Comparison of ENCODE assay signal across 36 cellular contexts in the genomic region with DNA sequence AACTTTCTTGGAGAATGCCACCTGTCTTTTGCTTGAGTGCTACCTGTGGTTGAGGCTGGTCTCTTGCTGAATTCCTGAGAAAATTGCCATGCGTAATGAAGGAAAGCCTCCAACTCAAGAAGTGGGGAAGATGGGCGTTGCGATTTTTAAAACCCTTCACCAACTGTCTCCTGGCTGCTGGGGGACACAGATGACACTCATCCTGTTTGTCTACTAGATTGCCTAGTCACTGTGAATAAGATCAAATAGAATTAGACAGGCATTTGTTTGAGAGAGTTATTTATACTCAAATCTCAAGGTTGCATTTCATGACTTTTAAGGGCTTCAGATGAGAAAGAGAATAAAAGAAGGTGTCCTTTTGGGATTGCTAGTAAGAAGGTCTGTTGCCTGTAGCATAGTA.
"Had no signal": no experiment of that assay in that cellular context is flagged by ENCODE, and none has a peak within 500 bp of the region (broad histone marks: within the 10 kb centered on the region; RNA-seq: fewer than 3 reads in every experiment).

No MANE protein-coding gene starts in this region.

- H3K36me3 Mint-ChIP-seq: activated naive CD4-positive, alpha-beta T cell treated with anti-CD3 and anti-CD28 coated beads, Interleukin-2, amount 50 U/mL, for 24 hours; activated naive CD8-positive, alpha-beta T cell treated with anti-CD3 and anti-CD28 coated beads, Interleukin-2, amount 10 ng/mL, durations not matched to agents 7 days and 5 days had no signal

- H3K4me3 Mint-ChIP-seq: activated B cell treated with CpG ODN at 0.5 μM for 24 hours; activated CD4-positive, alpha-beta T cell treated with anti-CD3 and anti-CD28 coated beads, Interleukin-2, amount 10 ng/mL, durations not matched to agents 7 days and 5 days; activated CD8-positive, alpha-beta T cell treated with anti-CD3 and anti-CD28 coated beads, Interleukin-2, amount 10 ng/mL, durations not matched to agents 7 days and 5 days; activated naive CD4-positive, alpha-beta T cell treated with anti-CD3 and anti-CD28 coated beads, Interleukin-2, amount 50 U/mL, for 24 hours; activated naive CD8-positive, alpha-beta T cell treated with anti-CD3 and anti-CD28 coated beads, Interleukin-2, amount 10 ng/mL, durations not matched to agents 7 days and 5 days; activated T-cell treated with anti-CD3 and anti-CD28 coated beads, Interleukin-2, amount 50 U/mL, for 24 hours; central memory CD8-positive, alpha-beta T cell had no signal

- H2AFZ ChIP-seq: PC-9 had no signal

- H3K4me1 ChIP-seq: ascending aorta had no signal

- H3K27me3 Mint-ChIP-seq: activated B cell treated with CpG ODN at 0.5 μM for 24 hours; activated T-cell treated with anti-CD3 and anti-CD28 coated beads, Interleukin-2, amount 50 U/mL, for 24 hours; central memory CD8-positive, alpha-beta T cell had no signal

- H3K9me3 Mint-ChIP-seq: activated B cell treated with CpG ODN at 0.5 μM for 24 hours; activated CD4-positive, alpha-beta T cell treated with anti-CD3 and anti-CD28 coated beads, Interleukin-2, amount 10 ng/mL, durations not matched to agents 7 days and 5 days; activated naive CD4-positive, alpha-beta T cell treated with anti-CD3 and anti-CD28 coated beads, Interleukin-2, amount 50 U/mL, for 24 hours; activated naive CD8-positive, alpha-beta T cell treated with anti-CD3 and anti-CD28 coated beads, Interleukin-2, amount 10 ng/mL, durations not matched to agents 7 days and 5 days; activated T-helper 2 cell treated with anti-CD3 and anti-CD28 coated beads, Interferon-gamma antibody, Interleukin-2, Interleukin-4, amounts not matched to agents 10 μg/mL and 5 μg/mL and 100 μg/mL, durations not matched to agents 14 hours and 24 hours and 36 hours; central memory CD8-positive, alpha-beta T cell had no signal

- H3K27ac Mint-ChIP-seq: activated B cell treated with CpG ODN at 0.5 μM for 24 hours; activated CD4-positive, alpha-beta T cell treated with anti-CD3 and anti-CD28 coated beads, Interleukin-2, amount 10 ng/mL, durations not matched to agents 7 days and 5 days; activated CD8-positive, alpha-beta T cell treated with anti-CD3 and anti-CD28 coated beads, Interleukin-2, amount 10 ng/mL, durations not matched to agents 7 days and 5 days; activated naive CD4-positive, alpha-beta T cell treated with anti-CD3 and anti-CD28 coated beads, Interleukin-2, amount 50 U/mL, for 24 hours; activated naive CD8-positive, alpha-beta T cell treated with anti-CD3 and anti-CD28 coated beads, Interleukin-2, amount 10 ng/mL, durations not matched to agents 7 days and 5 days; activated T-cell treated with anti-CD3 and anti-CD28 coated beads, Interleukin-2, amount 50 U/mL, for 24 hours; activated T-helper 2 cell treated with anti-CD3 and anti-CD28 coated beads, Interferon-gamma antibody, Interleukin-2, Interleukin-4, amounts not matched to agents 10 μg/mL and 5 μg/mL and 100 μg/mL, durations not matched to agents 14 hours and 24 hours and 36 hours had no signal

- H3K27me3 ChIP-seq: ascending aorta, cardiac muscle cell had no signal

- H3K36me3 ChIP-seq: ascending aorta, cardiac muscle cell had no signal

- ATAC-seq: activated CD8-positive, alpha-beta T cell treated with anti-CD3 and anti-CD28 coated beads, Interleukin-2, amount 10 ng/mL, durations not matched to agents 7 days and 5 days; Right ventricle myocardium inferior; SK-N-SH treated with all-trans-retinoic acid at 6 μM for 48 hours had no signal

- H3K9ac ChIP-seq: KMS-11 had no signal

- DNase-seq: activated B cell treated with CpG ODN at 0.5 μM for 24 hours; activated CD4-positive, alpha-beta T cell treated with anti-CD3 and anti-CD28 coated beads, Interleukin-2, amount 10 ng/mL, durations not matched to agents 7 days and 5 days; activated CD4-positive, alpha-beta T cell treated with anti-CD3 and anti-CD28 coated beads, Interleukin-2, amount 50 U/mL, for 48 hours; activated CD8-positive, alpha-beta T cell treated with anti-CD3 and anti-CD28 coated beads, Interleukin-2, amount 10 ng/mL, durations not matched to agents 7 days and 5 days; activated gamma-delta T cell; activated naive CD4-positive, alpha-beta T cell treated with Interleukin-2 at 50 U/mL for 16 hours; activated naive CD8-positive, alpha-beta T cell treated with anti-CD3 and anti-CD28 coated beads, Interleukin-2, amount 10 ng/mL, durations not matched to agents 7 days and 5 days; activated T-cell treated with anti-CD3 and anti-CD28 coated beads, Interleukin-2, amount 50 U/mL, for 24 hours; amygdala; MM.1S; MV-4-11; NCI-H1092; NCI-H1436 treated with DMSO at 0.1 percent for 48 hours; NCI-H187 treated with DMSO at 0.1 percent for 48 hours; NCI-H2081; NCI-H2171 treated with DMSO at 0.1 percent for 48 hours; NCI-H2227 treated with DMSO at 0.1 percent for 48 hours; NCI-H446; NCI-H526 treated with DMSO at 0.1 percent for 48 hours; NK-92 treated with Interleukin-12 subunit alpha and Interleukin-12 subunit beta, amount 100 ng/mL, for 24 hours; PC-9; SIG-M5; SW 1271; T-helper 1 cell; T-helper 2 cell; T-helper 9 cell had no signal

- H3K4me1 Mint-ChIP-seq: activated B cell treated with CpG ODN at 0.5 μM for 24 hours; activated CD4-positive, alpha-beta T cell treated with anti-CD3 and anti-CD28 coated beads, Interleukin-2, amount 10 ng/mL, durations not matched to agents 7 days and 5 days; activated naive CD4-positive, alpha-beta T cell treated with anti-CD3 and anti-CD28 coated beads, Interleukin-2, amount 50 U/mL, for 24 hours; activated naive CD8-positive, alpha-beta T cell treated with anti-CD3 and anti-CD28 coated beads, Interleukin-2, amount 10 ng/mL, durations not matched to agents 7 days and 5 days; central memory CD8-positive, alpha-beta T cell had no signal

- H3K9me3 ChIP-seq: ascending aorta had no signal

- H3K4me2 ChIP-seq: KMS-11, PC-9 had no signal

- H3K4me3 ChIP-seq: ascending aorta, cardiac muscle cell, PC-9 had no signal

- H3K27ac ChIP-seq: ascending aorta, cardiac muscle cell, KMS-11, PC-9, RWPE1, VCaP had no signal
